In the genomic region with DNA sequence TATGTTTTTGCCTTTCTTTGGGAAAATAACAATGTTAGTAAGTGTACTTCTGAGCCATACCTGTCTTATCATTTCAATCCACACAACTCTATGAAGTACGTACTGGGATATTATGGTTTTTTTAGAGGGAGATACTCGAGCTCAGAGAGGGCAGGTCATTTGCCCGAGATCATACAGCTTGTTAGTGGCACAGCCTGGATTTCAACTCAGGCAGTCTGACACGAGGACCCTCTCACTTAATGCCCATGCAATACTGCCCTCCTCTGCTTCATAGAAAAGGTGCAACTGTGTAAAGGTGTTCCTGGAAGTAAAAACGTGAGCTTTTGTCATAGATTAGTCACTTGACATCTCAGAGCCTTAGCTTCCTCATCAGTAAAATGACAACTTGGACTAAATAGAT, we compare ENCODE assay signal across 9 cellular contexts.
DNase-seq lines count a peak whose midpoint lies in the region; ATAC-seq, FAIRE-seq and TF ChIP-seq lines count a peak whose summit lies in the region.
"Had no signal": no experiment of that assay in that cellular context is flagged by ENCODE, and none has a peak within 500 bp of the region (broad histone marks: within the 10 kb centered on the region; RNA-seq: fewer than 3 reads in every experiment).

No MANE protein-coding gene starts in this region.

- TF ChIP-seq CTCF in heart right ventricle (IDR thresholded peaks at IDR 0.05): peak in 5 of 9 donors; percentile 12 to 30 (median 18)

- H3K9me3 Mint-ChIP-seq in activated naive CD8-positive, alpha-beta T cell treated with anti-CD3 and anti-CD28 coated beads, Interleukin-2, amount 10 ng/mL, durations not matched to agents 7 days and 5 days: no peaks in the 10 kb centered on the region

- no peaks in the 10 kb centered on the region for H3K36me3 ChIP-seq in heart right ventricle
- H3K36me3 ChIP-seq: adrenal gland had no signal

- peaks cover 2 to 21% (median 9%) of the 10 kb centered on the region in 9 donors for H3K4me1 ChIP-seq in heart right ventricle

- FAIRE-seq in HTR-8/SVneo (lab: Jason Lieb, UNC): no peak

- H3K27ac ChIP-seq in heart right ventricle: no peak overlapping the region
- H3K27ac ChIP-seq: adrenal gland had no signal

- peaks cover 9% of the 10 kb centered on the region for H3K4me1 Mint-ChIP-seq in activated naive CD8-positive, alpha-beta T cell treated with anti-CD3 and anti-CD28 coated beads, Interleukin-2, amount 10 ng/mL, durations not matched to agents 7 days and 5 days

- no peak overlapping the region for H3K4me3 ChIP-seq in heart right ventricle

- H3K4me3 Mint-ChIP-seq in activated naive CD8-positive, alpha-beta T cell treated with anti-CD3 and anti-CD28 coated beads, Interleukin-2, amount 10 ng/mL, durations not matched to agents 7 days and 5 days: no peak overlapping the region

- no peaks in the 10 kb centered on the region for H3K9me3 ChIP-seq in heart right ventricle
- H3K9me3 ChIP-seq: adrenal gland had no signal

- ATAC-seq in heart right ventricle: no peak
- ATAC-seq in Right ventricle myocardium inferior: no peak
- ATAC-seq in HG02623 (IDR thresholded peaks at IDR 0.05; ENCODE audit: unreplicated experiment): peak; percentile 46
- ATAC-seq in activated naive CD8-positive, alpha-beta T cell treated with anti-CD3 and anti-CD28 coated beads, Interleukin-2, amount 10 ng/mL, durations not matched to agents 7 days and 5 days (ENCODE audit: low read depth): peak; percentile 45

- no peaks in the 10 kb centered on the region for H3K36me3 Mint-ChIP-seq in activated naive CD8-positive, alpha-beta T cell treated with anti-CD3 and anti-CD28 coated beads, Interleukin-2, amount 10 ng/mL, durations not matched to agents 7 days and 5 days

- POLR2A ChIA-PET in activated naive CD8-positive, alpha-beta T cell treated with anti-CD3 and anti-CD28 coated beads, Interleukin-2, amount 10 ng/mL, durations not matched to agents 7 days and 5 days (lab: Charles Lee): no interaction called here

- H3K27me3 ChIP-seq in heart right ventricle: peaks cover 6 to 94% (median 81%) of the 10 kb centered on the region in 7 donors

- intact Hi-C loops in heart right ventricle (cut with DNase I): no loop called here
- intact Hi-C loops in Right ventricle myocardium inferior (cut with DNase I): no loop called here

- no peak overlapping the region for H3K27ac Mint-ChIP-seq in activated naive CD8-positive, alpha-beta T cell treated with anti-CD3 and anti-CD28 coated beads, Interleukin-2, amount 10 ng/mL, durations not matched to agents 7 days and 5 days

- 37 to 45% methylated on average over 5 of the region's 5 CpGs for WGBS in heart right ventricle, 2 donors

- DNase-seq in heart right ventricle (no peak), Right ventricle myocardium inferior (ENCODE audit: missing footprints) (no peak), NCI-H1436 (lab: John Stamatoyannopoulos, UW) (peak; percentile 41), lung microvascular endothelial cell (ENCODE audit: low read depth in 2 of 2) (peak; percentile 43 to 80), HTR-8/SVneo (ENCODE audit: insufficient read length, low spot score) (no peak), MV-4-11 (lab: John Stamatoyannopoulos, UW) (no peak)
- DNase-seq in activated naive CD8-positive, alpha-beta T cell treated with anti-CD3 and anti-CD28 coated beads, Interleukin-2, amount 10 ng/mL, durations not matched to agents 7 days and 5 days: no peak

- H3K27me3 Mint-ChIP-seq in activated naive CD8-positive, alpha-beta T cell treated with anti-CD3 and anti-CD28 coated beads, Interleukin-2, amount 10 ng/mL, durations not matched to agents 7 days and 5 days: peaks cover 70% of the 10 kb centered on the region

Comparison
In these comparisons a context has a peak if more than half of its experiments do, and no peak if none do; other contexts are left out.
1. ATAC-seq: peak in HG02623 (single experiment) and activated naive CD8-positive, alpha-beta T cell treated with anti-CD3 and anti-CD28 coated beads, Interleukin-2, amount 10 ng/mL, durations not matched to agents 7 days and 5 days (single experiment); none in heart right ventricle (0 of 8) and Right ventricle myocardium inferior (single experiment).
2. DNase-seq: peak in NCI-H1436 (single experiment) and lung microvascular endothelial cell (2 of 2); none in heart right ventricle (0 of 2), Right ventricle myocardium inferior (single experiment), activated naive CD8-positive, alpha-beta T cell treated with anti-CD3 and anti-CD28 coated beads, Interleukin-2, amount 10 ng/mL, durations not matched to agents 7 days and 5 days (single experiment), HTR-8/SVneo (single experiment) and MV-4-11 (single experiment).